8 cellular contexts compared by ENCODE assay signal in genomic region chrX:47831788-47832187, GRCh38. TPM values are rescaled to one million over a fixed set of nuclear protein-coding genes. Genes with fewer than 3 reads are reported as not detected.
A peak's percentile ranks its signal among the peaks of the same experiment; 100 is the strongest.
DNase-seq lines count a peak whose midpoint lies in the region; ATAC-seq and TF ChIP-seq lines count a peak whose summit lies in the region.

No MANE protein-coding gene starts in this region.

- H3K27ac ChIP-seq in body of pancreas (no peak overlapping the region), left lung (no peak overlapping the region)

- H3K4me1 ChIP-seq in body of pancreas (peaks cover 7% of the 10 kb centered on the region), left lung (no peaks in the 10 kb centered on the region)

- H3K9me3 ChIP-seq in body of pancreas (no peaks in the 10 kb centered on the region), left lung (no peaks in the 10 kb centered on the region)

- WGBS in body of pancreas, 2 donors, result 40 to 50% methylated on average over 2 of the region's 2 CpGs

- TF ChIP-seq POLR2A in body of pancreas (IDR thresholded peaks at IDR 0.05), result no peak

- TF ChIP-seq CTCF in body of pancreas (IDR thresholded peaks at IDR 0.05), result peak; percentile 7 to 52 (median 42)
- TF ChIP-seq CTCF in left lung (IDR thresholded peaks at IDR 0.05), result peak; percentile 47 to 70

- H3K36me3 ChIP-seq in body of pancreas (replicated peaks in 1 of 2; ENCODE audit: insufficient read depth in 1 of 2, low read depth in 2 of 2) (no peaks in the 10 kb centered on the region), left lung (no peaks in the 10 kb centered on the region)

- peak; percentile 42 for DNase-seq in NCI-H510A treated with DMSO at 0.1 percent for 48 hours (lab: John Stamatoyannopoulos, UW)
- no peak for DNase-seq in NCI-H510A (lab: John Stamatoyannopoulos, UW)
- DNase-seq in NCI-H128 (lab: John Stamatoyannopoulos, UW; ENCODE audit: unreplicated experiment), result peak; percentile 9
- DNase-seq in T-helper 22 cell (ENCODE audit: low read depth), result peak; percentile 13
- DNase-seq in body of pancreas, result peak; percentile 18 to 50 (median 36)
- DNase-seq in left lung, result peak in 1 of 2 donors; percentile 39
- DNase-seq in stimulated activated naive CD4-positive, alpha-beta T cell (lab: John Stamatoyannopoulos, UW), result peak in 4 of 6 experiments; percentile 14 to 47 (median 39)
- DNase-seq in posterior vena cava (ENCODE audit: low spot score), result no peak

- intact Hi-C loops in body of pancreas (cut with DNase I) (no loop called here), left lung (cut with DNase I) (loop anchor here in 1 of 2 donors (10.0 kb wide), 1 partner anchor 193 kb away; no protein-coding TSS in a partner anchor), posterior vena cava (cut with DNase I) (no loop called here)

- ATAC-seq in body of pancreas, result no peak
- peak; percentile 22 for ATAC-seq in left lung

- H3K4me3 ChIP-seq in body of pancreas (no peak overlapping the region), left lung (no peak overlapping the region)

- H3K27me3 ChIP-seq in body of pancreas, result no peaks in the 10 kb centered on the region
- H3K27me3 ChIP-seq in left lung, result no peaks in the 10 kb centered on the region

RNA-seq across cellular contexts. Expression of gene ZNF81, which starts 4.9 kb away (rescaled TPM):
- total RNA-seq in body of pancreas, result 1 to 10 TPM; 4.2 to 6.9 TPM
- total RNA-seq in left lung, result 10 to 100 TPM in 1 of 2 donors, 1 to 10 TPM in 1; 8.5 to 12.3 TPM
- total RNA-seq in posterior vena cava, result 10 to 100 TPM; 11.2 to 12.3 TPM

Comparison
In these comparisons a context has a peak if more than half of its experiments do, and no peak if none do; other contexts are left out.
1. DNase-seq: peak in NCI-H510A treated with DMSO at 0.1 percent for 48 hours (single experiment), NCI-H128 (single experiment), T-helper 22 cell (single experiment), body of pancreas (4 of 4) and stimulated activated naive CD4-positive, alpha-beta T cell (4 of 6); none in NCI-H510A (single experiment) and posterior vena cava (single experiment).